ENCODE assay signal across 1 cellular context in genomic region chrX:103954259-103954658, GRCh38.
TF ChIP-seq lines count a peak whose summit lies in the region.

No MANE protein-coding gene starts in this region.

TF ChIP-seq in HepG2, 621 proteins besides CTCF, POLR2A, EP300 and RAD21:
- TF ChIP-seq ZNF83 (CRISPR knock-in tag; IDR thresholded peaks at IDR 0.05; ENCODE audit: borderline replicate concordance) (no peak), ZNF782 (CRISPR knock-in tag; IDR thresholded peaks at IDR 0.05; ENCODE audit: borderline replicate concordance) (no peak), KAT2B (IDR thresholded peaks at IDR 0.05; ENCODE audit: borderline replicate concordance, low read depth, low read length) (no peak), ZNF382 (CRISPR knock-in tag; IDR thresholded peaks at IDR 0.05; ENCODE audit: borderline replicate concordance) (no peak), YY1 (IDR thresholded peaks at IDR 0.05; ENCODE audit: insufficient read depth, insufficient replicate concordance, low read depth, low read length) (no peak), ATF7-NPFF (CRISPR knock-in tag; IDR thresholded peaks at IDR 0.05; ENCODE audit: low read depth) (no peak), TGIF2 (CRISPR knock-in tag; IDR thresholded peaks at IDR 0.05) (no peak), TAF1 (CRISPR knock-in tag; IDR thresholded peaks at IDR 0.05) (no peak), ZHX1 (CRISPR knock-in tag; IDR thresholded peaks at IDR 0.05; ENCODE audit: low read depth) (no peak), AGO1 (IDR thresholded peaks at IDR 0.05; ENCODE audit: low read depth, low read length, poor library complexity, severe bottlenecking) (no peak), RORA (CRISPR knock-in tag; IDR thresholded peaks at IDR 0.05) (no peak), HHEX (CRISPR knock-in tag; IDR thresholded peaks at IDR 0.05) (no peak), SMAD1 (CRISPR knock-in tag; IDR thresholded peaks at IDR 0.05; ENCODE audit: borderline replicate concordance, low read depth) (no peak), TMF1 (CRISPR knock-in tag; IDR thresholded peaks at IDR 0.05; ENCODE audit: low read depth) (no peak), SRY (CRISPR knock-in tag; IDR thresholded peaks at IDR 0.05) (no peak), NFATC3 (CRISPR knock-in tag; IDR thresholded peaks at IDR 0.05) (no peak), ZNF331 (CRISPR knock-in tag; IDR thresholded peaks at IDR 0.05) (no peak), PHF20 (CRISPR knock-in tag; IDR thresholded peaks at IDR 0.05) (no peak)
